22 cellular contexts compared by ENCODE assay signal in genomic region chr6:85124472-85125428, GRCh38.
DNase-seq lines count a peak whose midpoint lies in the region; TF ChIP-seq lines count a peak whose summit lies in the region.
"Had no signal": no experiment of that assay in that cellular context is flagged by ENCODE, and none has a peak within 500 bp of the region (broad histone marks: within the 10 kb centered on the region; RNA-seq: fewer than 3 reads in every experiment).

No MANE protein-coding gene starts in this region.

- no peaks in the 10 kb centered on the region for H3K9me3 ChIP-seq in Loucy (ENCODE audit: insufficient read depth, low read depth, low read length)
- no peaks in the 10 kb centered on the region for H3K9me3 ChIP-seq in tibial nerve
- H3K9me3 ChIP-seq: colonic mucosa, left ventricle myocardium inferior, SJCRH30 had no signal

- H3K27me3 ChIP-seq in Loucy (ENCODE audit: insufficient read depth, low read length, poor library complexity, severe bottlenecking) (no peaks in the 10 kb centered on the region), tibial nerve (no peaks in the 10 kb centered on the region)
- H3K27me3 ChIP-seq: colonic mucosa, foreskin keratinocyte, SJCRH30 had no signal

- H3K79me2 ChIP-seq in Loucy (ENCODE audit: insufficient read depth, low read length), result no peaks in the 10 kb centered on the region

- in situ Hi-C loops in astrocyte of the spinal cord (cut with HindIII; ENCODE audit: low sequenced_read_pairs), result no loop called here

- H3K36me3 ChIP-seq in Loucy (ENCODE audit: insufficient read depth, low read length), result no peaks in the 10 kb centered on the region
- no peaks in the 10 kb centered on the region for H3K36me3 ChIP-seq in tibial nerve
- H3K36me3 ChIP-seq: colonic mucosa, left ventricle myocardium inferior, SJCRH30 had no signal

- no peak overlapping the region for H3K4me2 ChIP-seq in Loucy (ENCODE audit: low read depth, low read length, poor library complexity, severe bottlenecking)

- TF ChIP-seq CTCF in Loucy (conservative IDR thresholded peaks at IDR 0.05; ENCODE audit: low read length), result no peak
- no peak for TF ChIP-seq CTCF in astrocyte of the spinal cord (IDR thresholded peaks at IDR 0.05; ENCODE audit: low read depth, low read length)
- no peak for TF ChIP-seq CTCF in tibial nerve (IDR thresholded peaks at IDR 0.05)

- TF ChIP-seq EP300 in tibial nerve (IDR thresholded peaks at IDR 0.05), result no peak

- H3K27ac ChIP-seq in tibial nerve, result no peak overlapping the region
- H3K27ac ChIP-seq: colonic mucosa, foreskin keratinocyte, left ventricle myocardium inferior, SJCRH30 had no signal

- no peak for TF ChIP-seq POLR2A in tibial nerve (IDR thresholded peaks at IDR 0.05)

- no peaks in the 10 kb centered on the region for H3K4me1 ChIP-seq in Loucy (ENCODE audit: insufficient read depth, low read length, poor library complexity, severe bottlenecking)
- peaks cover 0 to 6% (median 0%) of the 10 kb centered on the region in 4 donors for H3K4me1 ChIP-seq in tibial nerve
- H3K4me1 ChIP-seq: colonic mucosa, foreskin keratinocyte, left ventricle myocardium inferior, SJCRH30 had no signal

- H2AFZ ChIP-seq in Loucy (ENCODE audit: low read length), result peak overlapping the region; percentile 12; the same call in 1 of the 2 replicates

- WGBS in tibial nerve, 2 donors, result 85 to 86% methylated on average over 1 of the region's 1 CpG

- no peaks in the 10 kb centered on the region for H3K9me2 ChIP-seq in Loucy (replicated peaks; ENCODE audit: low read depth, low read length)

- no peaks in the 10 kb centered on the region for H4K20me1 ChIP-seq in Loucy (ENCODE audit: insufficient read depth, low read length, poor library complexity, severe bottlenecking)

- H3K4me3 ChIP-seq in Loucy (ENCODE audit: low read length, poor library complexity, severe bottlenecking) (no peak overlapping the region), astrocyte of the spinal cord (ENCODE audit: low read depth, low read length) (no peak overlapping the region), tibial nerve (no peak overlapping the region)
- H3K4me3 ChIP-seq: colonic mucosa, GM12878, left ventricle myocardium inferior, SJCRH30 had no signal

- no peak overlapping the region for H3K9ac ChIP-seq in Loucy (ENCODE audit: low read depth, low read length, poor library complexity, severe bottlenecking)

- DNase-seq in AG20443 (ENCODE audit: low spot score) (peak; percentile 26), astrocyte of the spinal cord (ENCODE audit: low read depth, low spot score) (peak; percentile 84), fibroblast of the conjunctiva (ENCODE audit: low read depth) (peak; percentile 85), A172 (ENCODE audit: low spot score) (no peak), UCSD-AML1 (lab: John Stamatoyannopoulos, UW; ENCODE audit: unreplicated experiment) (no peak), tibial nerve (ENCODE audit: low spot score in 2 of 2) (no peak)
- no peak for DNase-seq in stimulated activated CD4-positive, alpha-beta T cell treated with anti-CD3 and anti-CD28 coated beads, Interleukin-12 subunit alpha, Interleukin-12 subunit beta, amount 100 ng/mL, for 4 hours
- DNase-seq: activated CD4-positive, alpha-beta T cell treated with anti-CD3 and anti-CD28 coated beads, Interleukin-2, amount 10 ng/mL, durations not matched to agents 24 days and 14 days; CD4-positive, alpha-beta memory T cell; colonic mucosa; DMS153; foreskin keratinocyte; GF-D8; left ventricle myocardium inferior; NCI-H1092; NCI-H1930; NCI-H2227 treated with DMSO at 0.1 percent for 48 hours; nephron progenitor cell; SJCRH30; stimulated activated CD8-positive, alpha-beta memory T cell treated with anti-CD3 and anti-CD28 coated beads, Interleukin-4, amount 100 ng/mL, for 48 hours had no signal

- H3F3A ChIP-seq in Loucy (ENCODE audit: low read depth), result no peaks in the 10 kb centered on the region

Comparison
In these comparisons a context has a peak if more than half of its experiments do, and no peak if none do; other contexts are left out.
1. DNase-seq: peak in AG20443 (single experiment), astrocyte of the spinal cord (single experiment) and fibroblast of the conjunctiva (single experiment); none in A172 (single experiment), stimulated activated CD4-positive, alpha-beta T cell treated with anti-CD3 and anti-CD28 coated beads, Interleukin-12 subunit alpha, Interleukin-12 subunit beta, amount 100 ng/mL, for 4 hours (single experiment), UCSD-AML1 (single experiment) and tibial nerve (0 of 2).